25 cellular contexts compared by ENCODE assay signal in genomic region chr9:76158713-76159112, GRCh38.
"Had no signal": no experiment of that assay in that cellular context is flagged by ENCODE, and none has a peak within 500 bp of the region (broad histone marks: within the 10 kb centered on the region; RNA-seq: fewer than 3 reads in every experiment).

No MANE protein-coding gene starts in this region.

- H3K27ac ChIP-seq: HL-60, SJCRH30 had no signal

- ATAC-seq: Panc1, PC-3, Right ventricle myocardium inferior, SK-N-SH treated with all-trans-retinoic acid at 6 μM for 48 hours had no signal

- H3K36me3 ChIP-seq: MG63 had no signal

- H3K4me3 ChIP-seq: MG63, SJCRH30 had no signal

- H3K9me3 ChIP-seq: MG63, SJCRH30 had no signal

- H3K27me3 ChIP-seq: MG63, SJCRH30 had no signal

- H3K4me1 ChIP-seq: SJCRH30 had no signal

- FAIRE-seq: HTR-8/SVneo had no signal

- DNase-seq: Karpas-422; KG1; MG63; NCI-H1092; NCI-H1105 treated with DMSO at 0.1 percent for 48 hours; NCI-H1436; NCI-H187; NCI-H2029; NCI-H2081 treated with DMSO at 0.1 percent for 48 hours; NCI-H2171; NCI-H226; NCI-H446; NCI-H510A; NCI-H524 treated with DMSO at 0.1 percent for 48 hours; NCI-H69; NCI-H774; NK-92 treated with Interleukin-12 subunit alpha and Interleukin-12 subunit beta, amount 100 ng/mL, for 24 hours; PC-3; SHP77 treated with DMSO at 0.1 percent for 48 hours; SJCRH30 had no signal
